ENCODE assay signal across 17 cellular contexts in the genomic region with DNA sequence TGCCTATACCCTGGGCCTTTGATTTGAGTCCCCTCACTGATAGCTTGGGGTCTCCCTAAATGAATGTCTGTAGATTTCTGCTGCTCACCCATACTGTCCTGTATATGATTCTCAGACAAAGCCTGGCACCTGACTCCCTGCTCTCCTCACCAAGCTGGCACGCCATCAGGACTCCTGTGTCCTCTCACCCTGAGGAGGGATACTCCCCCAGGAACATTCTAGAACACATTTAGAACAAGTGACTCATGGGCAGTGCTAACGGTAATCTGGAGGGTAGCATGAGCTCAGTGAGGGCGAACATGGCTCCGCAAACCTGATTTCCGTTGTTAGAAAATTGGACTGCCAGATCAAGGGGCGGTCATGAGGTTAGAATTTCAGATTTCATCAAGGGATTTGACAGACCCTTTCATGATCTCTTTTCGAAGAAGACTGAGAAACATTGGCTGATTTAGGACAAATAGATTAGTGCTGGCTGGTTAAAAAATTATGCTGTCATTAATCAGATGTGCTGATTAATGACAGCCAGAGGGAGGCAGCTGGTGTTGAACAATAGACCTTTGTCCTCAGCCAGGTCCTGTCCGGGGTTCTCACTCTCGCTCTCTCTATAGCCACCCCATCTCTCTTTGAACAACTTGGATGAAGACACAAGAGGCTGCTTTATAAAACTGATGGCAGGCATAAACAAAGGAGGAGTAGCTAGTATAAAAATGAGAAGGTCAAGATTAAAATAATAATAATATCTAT.
"Had no signal": no experiment of that assay in that cellular context is flagged by ENCODE, and none has a peak within 500 bp of the region (broad histone marks: within the 10 kb centered on the region; RNA-seq: fewer than 3 reads in every experiment).

No MANE protein-coding gene starts in this region.

- H3K27ac ChIP-seq: adrenal gland, colonic mucosa, neural progenitor cell, sigmoid colon, spleen, transverse colon, uterus had no signal

- DNase-seq: activated CD4-positive, alpha-beta T cell treated with anti-CD3 and anti-CD28 coated beads for 36 hours; activated CD4-positive, alpha-beta T cell treated with anti-CD3 and anti-CD28 coated beads, Interleukin-2, amount 50 U/mL, for 48 hours; activated gamma-delta T cell; central memory CD4-positive, alpha-beta T cell; colonic mucosa; sigmoid colon; SK-N-SH; spleen; stimulated activated CD8-positive, alpha-beta memory T cell treated with anti-CD3 and anti-CD28 coated beads, Interleukin-4, amount 100 ng/mL, for 48 hours; stimulated activated naive CD4-positive, alpha-beta T cell; T-cell; transverse colon; uterus had no signal

- ATAC-seq: activated CD4-positive, alpha-beta T cell treated with anti-CD3 and anti-CD28 coated beads for 36 hours; activated naive CD4-positive, alpha-beta T cell treated with anti-CD3 and anti-CD28 coated beads, Interleukin-2, amount 50 U/mL, for 72 hours; T-cell; WTC11 had no signal
